20 cellular contexts compared by ENCODE assay signal in the genomic region with DNA sequence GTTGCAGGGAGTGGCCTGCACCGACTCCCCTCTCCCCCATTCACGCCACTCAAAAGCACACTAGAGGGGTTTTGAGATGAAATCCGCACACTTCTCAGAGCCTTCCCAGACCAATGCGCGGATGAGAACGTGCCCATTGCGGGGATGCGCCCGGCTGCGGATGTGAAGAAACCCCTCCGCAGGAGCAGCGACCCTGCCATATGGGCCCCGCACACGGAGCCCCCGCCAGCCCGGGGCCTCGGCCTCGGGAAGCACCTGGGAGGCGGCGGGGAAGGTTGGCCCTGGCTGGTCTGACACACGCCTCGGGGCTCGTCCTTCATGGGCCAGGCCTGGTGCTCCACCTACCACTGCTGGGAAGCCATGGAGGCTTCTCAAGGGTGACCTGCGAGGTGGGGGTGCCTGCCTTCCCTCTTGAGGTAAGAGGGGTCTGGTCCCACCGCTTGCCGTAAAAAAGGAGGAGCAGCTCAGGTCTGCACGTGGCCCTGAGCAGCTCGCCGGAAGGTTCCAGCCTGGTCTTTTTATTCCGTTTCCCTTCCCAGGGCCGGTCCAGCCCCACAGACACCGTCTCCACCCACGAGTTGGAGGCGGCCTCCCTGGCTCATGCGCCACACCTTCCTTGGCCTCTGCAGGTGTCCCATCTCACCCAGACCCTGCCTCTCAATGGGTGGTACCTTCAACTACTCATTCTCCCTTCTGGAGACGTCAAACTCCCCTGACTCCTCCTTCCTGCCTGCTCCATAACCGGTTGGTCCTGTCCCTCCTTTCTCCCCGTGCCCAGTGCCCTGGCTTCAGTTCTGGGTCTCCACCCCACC. TPM values are rescaled to one million over a fixed set of nuclear protein-coding genes. Genes with fewer than 3 reads are reported as not detected.
DNase-seq lines count a peak whose midpoint lies in the region; ATAC-seq and TF ChIP-seq lines count a peak whose summit lies in the region.
"Had no signal": no experiment of that assay in that cellular context is flagged by ENCODE, and none has a peak within 500 bp of the region (broad histone marks: within the 10 kb centered on the region; RNA-seq: fewer than 3 reads in every experiment).

No MANE protein-coding gene starts in this region.

- peaks cover 0 to 4% of the 10 kb centered on the region in 2 donors for H3K36me3 Mint-ChIP-seq in CD14-positive monocyte
- H3K36me3 Mint-ChIP-seq in immature natural killer cell, result peaks cover 3 to 11% (median 5%) of the 10 kb centered on the region in 3 donors
- peaks cover 9% of the 10 kb centered on the region for H3K36me3 Mint-ChIP-seq in WTC11
- H3K36me3 Mint-ChIP-seq in activated CD8-positive, alpha-beta T cell treated with anti-CD3 and anti-CD28 coated beads for 36 hours (ENCODE audit: low read depth), result peaks cover 3% of the 10 kb centered on the region

- H3K9me3 ChIP-seq in Loucy (ENCODE audit: insufficient read depth, low read depth, low read length), result peaks cover 2% of the 10 kb centered on the region; the same call in 1 of the 2 replicates
- H3K9me3 ChIP-seq: neutrophil, uterus had no signal

- H3K9me3 Mint-ChIP-seq in CD14-positive monocyte (peaks cover 9 to 25% (median 21%) of the 10 kb centered on the region in 7 donors), immature natural killer cell (peaks cover 0 to 15% (median 13%) of the 10 kb centered on the region in 6 donors), WTC11 (peaks cover 4% of the 10 kb centered on the region)
- H3K9me3 Mint-ChIP-seq in activated CD8-positive, alpha-beta T cell treated with anti-CD3 and anti-CD28 coated beads for 36 hours, result peaks cover 10% of the 10 kb centered on the region

- ATAC-seq in WTC11 (no peak), GM21390 (IDR thresholded peaks at IDR 0.05; ENCODE audit: unreplicated experiment) (no peak)
- no peak for ATAC-seq in activated CD8-positive, alpha-beta T cell treated with anti-CD3 and anti-CD28 coated beads for 36 hours

- CTCF ChIA-PET in WTC11 (lab: Charles Lee), result no interaction called here
- CTCF ChIA-PET in activated CD8-positive, alpha-beta T cell treated with anti-CD3 and anti-CD28 coated beads for 36 hours (lab: Charles Lee), result interaction anchor here (0.8 kb wide), 1 partner anchor 253 kb away, joined by 3 read pairs; no protein-coding TSS in a partner anchor

- H3K4me3 Mint-ChIP-seq in CD14-positive monocyte (peak overlapping the region; percentile 24 to 46), immature natural killer cell (peak overlapping the region; percentile 75 to 91 (median 82)), WTC11 (no peak overlapping the region)
- H3K4me3 Mint-ChIP-seq in activated CD8-positive, alpha-beta T cell treated with anti-CD3 and anti-CD28 coated beads for 36 hours, result no peak overlapping the region
- H3K4me3 Mint-ChIP-seq: activated naive CD4-positive, alpha-beta T cell treated with anti-CD3 and anti-CD28 coated beads for 36 hours had no signal

- DNase-seq in CD14-positive monocyte (ENCODE audit: low spot score) (no peak), immature natural killer cell (no peak), renal cortical epithelial cell (ENCODE audit: low read depth) (peak; percentile 28), WTC11 (ENCODE audit: low spot score) (no peak), erythroblast (lab: John Stamatoyannopoulos, UW) (no peak)
- DNase-seq in activated CD8-positive, alpha-beta T cell treated with anti-CD3 and anti-CD28 coated beads for 36 hours, result no peak
- DNase-seq: activated CD4-positive, alpha-beta T cell treated with anti-CD3 and anti-CD28 coated beads for 4 hours; activated naive CD4-positive, alpha-beta T cell treated with anti-CD3 and anti-CD28 coated beads for 36 hours; DMS153; effector CD8-positive, alpha-beta T cell; foreskin melanocyte; NCI-H1436 treated with DMSO at 0.1 percent for 48 hours; NCI-H226; Right ventricle myocardium superior; T-helper 9 cell; uterus had no signal

- H3K27me3 Mint-ChIP-seq in CD14-positive monocyte (ENCODE audit: low read depth in 3 of 3) (peaks cover 14 to 32% (median 25%) of the 10 kb centered on the region in 3 donors), immature natural killer cell (ENCODE audit: low read depth in 3 of 3) (peaks cover 7 to 21% (median 15%) of the 10 kb centered on the region in 3 donors), WTC11 (ENCODE audit: low read depth) (no peaks in the 10 kb centered on the region)
- H3K27me3 Mint-ChIP-seq in activated CD8-positive, alpha-beta T cell treated with anti-CD3 and anti-CD28 coated beads for 36 hours, result peaks cover 3% of the 10 kb centered on the region

- H2AFZ ChIP-seq in Loucy (ENCODE audit: low read length), result no peak overlapping the region; the same call in 1 of the 2 replicates

- no peaks in the 10 kb centered on the region for H3K79me2 ChIP-seq in Loucy (ENCODE audit: insufficient read depth, low read length)

- no peaks in the 10 kb centered on the region for H3K27me3 ChIP-seq in Loucy (ENCODE audit: insufficient read depth, low read length, poor library complexity, severe bottlenecking)
- H3K27me3 ChIP-seq: uterus had no signal

- peak overlapping the region; percentile 66 for H3K4me2 ChIP-seq in Loucy (ENCODE audit: low read depth, low read length, poor library complexity, severe bottlenecking)
- H3K4me2 ChIP-seq: KMS-11 had no signal

- no peak overlapping the region for H3K27ac Mint-ChIP-seq in CD14-positive monocyte
- H3K27ac Mint-ChIP-seq in immature natural killer cell, result peak overlapping the region; percentile 75 to 94 (median 92)
- no peak overlapping the region; the same call in 1 of the 2 replicates for H3K27ac Mint-ChIP-seq in WTC11
- no peak overlapping the region for H3K27ac Mint-ChIP-seq in activated CD8-positive, alpha-beta T cell treated with anti-CD3 and anti-CD28 coated beads for 36 hours
- H3K27ac Mint-ChIP-seq: activated naive CD4-positive, alpha-beta T cell treated with anti-CD3 and anti-CD28 coated beads for 36 hours had no signal

- H3K4me1 Mint-ChIP-seq in CD14-positive monocyte (peaks cover 11% of the 10 kb centered on the region), immature natural killer cell (peaks cover 64 to 77% of the 10 kb centered on the region in 2 donors), WTC11 (peaks cover 29% of the 10 kb centered on the region)
- H3K4me1 Mint-ChIP-seq in activated CD8-positive, alpha-beta T cell treated with anti-CD3 and anti-CD28 coated beads for 36 hours (ENCODE audit: low read depth), result peaks cover 35% of the 10 kb centered on the region

- no peaks in the 10 kb centered on the region for H3F3A ChIP-seq in Loucy (ENCODE audit: low read depth)

- H3K9me2 ChIP-seq in Loucy (replicated peaks; ENCODE audit: low read depth, low read length), result no peaks in the 10 kb centered on the region

- H4K20me1 ChIP-seq in Loucy (ENCODE audit: insufficient read depth, low read length, poor library complexity, severe bottlenecking), result no peaks in the 10 kb centered on the region

- no peaks in the 10 kb centered on the region for H3K36me3 ChIP-seq in Loucy (ENCODE audit: insufficient read depth, low read length)
- H3K36me3 ChIP-seq: neutrophil, uterus had no signal

- peaks cover 13% of the 10 kb centered on the region for H3K4me1 ChIP-seq in Loucy (ENCODE audit: insufficient read depth, low read length, poor library complexity, severe bottlenecking)
- H3K4me1 ChIP-seq: uterus had no signal

- POLR2A ChIA-PET in WTC11 (lab: Charles Lee), result no interaction called here
- POLR2A ChIA-PET in activated CD8-positive, alpha-beta T cell treated with anti-CD3 and anti-CD28 coated beads for 36 hours (lab: Charles Lee), result no interaction called here

- H3K4me3 ChIP-seq in Loucy (ENCODE audit: low read length, poor library complexity, severe bottlenecking), result no peak overlapping the region
- H3K4me3 ChIP-seq: uterus had no signal

- intact Hi-C loops in CD14-positive monocyte (cut with micrococcal nuclease), result no loop called here
- intact Hi-C loops in activated CD8-positive, alpha-beta T cell treated with anti-CD3 and anti-CD28 coated beads for 36 hours (cut with micrococcal nuclease), result no loop called here

- TF ChIP-seq CTCF in CD14-positive monocyte (IDR thresholded peaks at IDR 0.05) (no peak), Loucy (conservative IDR thresholded peaks at IDR 0.05; ENCODE audit: low read length) (no peak), WTC11 (IDR thresholded peaks at IDR 0.05) (no peak)
- TF ChIP-seq CTCF in activated CD8-positive, alpha-beta T cell treated with anti-CD3 and anti-CD28 coated beads for 36 hours (IDR thresholded peaks at IDR 0.05), result no peak

- H3K9ac ChIP-seq in Loucy (ENCODE audit: low read depth, low read length, poor library complexity, severe bottlenecking), result no peak overlapping the region
- H3K9ac ChIP-seq: KMS-11 had no signal

- no peak for TF ChIP-seq POLR2A in erythroblast (IDR thresholded peaks at IDR 0.05; ENCODE audit: low read length)

TF ChIP-seq in WTC11, 78 proteins besides CTCF, POLR2A, EP300 and RAD21 (continues in another document):
- TF ChIP-seq IRF2 (CRISPR knock-in tag; IDR thresholded peaks at IDR 0.05; ENCODE audit: borderline replicate concordance, low read depth) (no peak), JUN (CRISPR knock-in tag; IDR thresholded peaks at IDR 0.05) (no peak), ZSCAN18 (CRISPR knock-in tag; IDR thresholded peaks at IDR 0.05) (no peak)

RNA-seq across cellular contexts. Expression of gene TRMU, which starts 39.4 kb away (rescaled TPM):
- 1 to 10 TPM; 4.7 to 5.6 TPM for polyA plus RNA-seq in CD14-positive monocyte
- polyA plus RNA-seq in immature natural killer cell, result 10 to 100 TPM; 12.3 to 18.5 (median 16.8) TPM
- total RNA-seq in renal cortical epithelial cell, result 24.3 and 41.2 TPM in 2 replicates
- total RNA-seq in WTC11 (2021), result 62.4 to 103 TPM (median 64.6 TPM) in 3 replicates
- total RNA-seq in activated CD8-positive, alpha-beta T cell treated with anti-CD3 and anti-CD28 coated beads for 36 hours, result 10 to 100 TPM; 87.2 to 98.1 TPM

Comparison
In these comparisons a context has a peak if more than half of its experiments do, and no peak if none do; other contexts are left out.
1. H3K27ac Mint-ChIP-seq: peak in immature natural killer cell (6 of 6); none in CD14-positive monocyte (0 of 7), WTC11 (single experiment) and activated CD8-positive, alpha-beta T cell treated with anti-CD3 and anti-CD28 coated beads for 36 hours (single experiment).
2. H3K4me3 Mint-ChIP-seq: peak in CD14-positive monocyte (2 of 2) and immature natural killer cell (5 of 5); none in WTC11 (single experiment) and activated CD8-positive, alpha-beta T cell treated with anti-CD3 and anti-CD28 coated beads for 36 hours (single experiment).